In the genomic region with DNA sequence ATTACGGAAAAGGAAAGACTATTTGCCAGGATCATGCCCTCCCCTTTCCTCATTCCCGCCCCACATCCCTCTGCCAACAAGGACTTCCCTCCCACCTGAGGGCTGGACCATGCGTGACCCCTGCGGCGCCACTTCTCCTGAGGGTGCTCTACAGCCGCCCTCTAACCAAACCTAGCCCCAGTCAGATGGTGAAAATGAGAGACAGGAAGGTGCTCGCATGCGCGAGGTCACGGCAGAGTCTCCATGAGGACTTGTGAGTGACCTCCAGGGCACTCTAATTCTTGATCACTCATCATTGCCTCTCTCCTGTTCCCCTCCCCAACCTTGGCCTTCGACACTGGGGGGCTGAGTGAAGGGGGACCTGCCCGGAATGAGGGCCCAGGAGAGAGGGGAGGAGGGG, we compare ENCODE assay signal across 2 cellular contexts.
TF ChIP-seq lines count a peak whose summit lies in the region.

No MANE protein-coding gene starts in this region.

TF ChIP-seq in HCT116, 20 proteins besides CTCF, POLR2A, EP300 and RAD21:
- TF ChIP-seq CBX3 (IDR thresholded peaks at IDR 0.05; ENCODE audit: low read depth) (no peak), EZH2phosphoT487 (IDR thresholded peaks at IDR 0.05; ENCODE audit: borderline replicate concordance) (no peak), SP1 (IDR thresholded peaks at IDR 0.05; ENCODE audit: low read depth) (no peak), JUND (IDR thresholded peaks at IDR 0.05) (no peak), ELF1 (IDR thresholded peaks at IDR 0.05; ENCODE audit: borderline replicate concordance, low read depth) (no peak), ZFX (IDR thresholded peaks at IDR 0.05) (no peak), TCF7L2 (IDR thresholded peaks at IDR 0.05; ENCODE audit: borderline replicate concordance, extremely low read depth, insufficient read depth, insufficient read length) (no peak), SIN3A (IDR thresholded peaks at IDR 0.05; ENCODE audit: low read depth) (no peak), POLR2AphosphoS5 (IDR thresholded peaks at IDR 0.05; ENCODE audit: low read depth, low read length) (no peak), EZH2 (IDR thresholded peaks at IDR 0.05) (no peak), CEBPB (IDR thresholded peaks at IDR 0.05; ENCODE audit: low read depth) (no peak), SRF (IDR thresholded peaks at IDR 0.05; ENCODE audit: low read depth) (no peak), FOSL1 (IDR thresholded peaks at IDR 0.05; ENCODE audit: low read depth) (no peak), YY1 (IDR thresholded peaks at IDR 0.05; ENCODE audit: extremely low read depth, insufficient replicate concordance, low read depth, low read length) (no peak)
- TF ChIP-seq, protein P1, sequence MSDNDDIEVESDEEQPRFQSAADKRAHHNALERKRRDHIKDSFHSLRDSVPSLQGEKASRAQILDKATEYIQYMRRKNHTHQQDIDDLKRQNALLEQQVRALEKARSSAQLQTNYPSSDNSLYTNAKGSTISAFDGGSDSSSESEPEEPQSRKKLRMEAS (IDR thresholded peaks at IDR 0.05) = no peak
- TF ChIP-seq, protein P2, sequence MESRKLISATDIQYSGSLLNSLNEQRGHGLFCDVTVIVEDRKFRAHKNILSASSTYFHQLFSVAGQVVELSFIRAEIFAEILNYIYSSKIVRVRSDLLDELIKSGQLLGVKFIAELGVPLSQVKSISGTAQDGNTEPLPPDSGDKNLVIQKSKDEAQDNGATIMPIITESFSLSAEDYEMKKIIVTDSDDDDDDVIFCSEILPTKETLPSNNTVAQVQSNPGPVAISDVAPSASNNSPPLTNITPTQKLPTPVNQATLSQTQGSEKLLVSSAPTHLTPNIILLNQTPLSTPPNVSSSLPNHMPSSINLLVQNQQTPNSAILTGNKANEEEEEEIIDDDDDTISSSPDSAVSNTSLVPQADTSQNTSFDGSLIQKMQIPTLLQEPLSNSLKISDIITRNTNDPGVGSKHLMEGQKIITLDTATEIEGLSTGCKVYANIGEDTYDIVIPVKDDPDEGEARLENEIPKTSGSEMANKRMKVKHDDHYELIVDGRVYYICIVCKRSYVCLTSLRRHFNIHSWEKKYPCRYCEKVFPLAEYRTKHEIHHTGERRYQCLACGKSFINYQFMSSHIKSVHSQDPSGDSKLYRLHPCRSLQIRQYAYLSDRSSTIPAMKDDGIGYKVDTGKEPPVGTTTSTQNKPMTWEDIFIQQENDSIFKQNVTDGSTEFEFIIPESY (IDR thresholded peaks at IDR 0.05; ENCODE audit: extremely low read depth, insufficient replicate concordance, low read length) = no peak
- TF ChIP-seq, protein P3, sequence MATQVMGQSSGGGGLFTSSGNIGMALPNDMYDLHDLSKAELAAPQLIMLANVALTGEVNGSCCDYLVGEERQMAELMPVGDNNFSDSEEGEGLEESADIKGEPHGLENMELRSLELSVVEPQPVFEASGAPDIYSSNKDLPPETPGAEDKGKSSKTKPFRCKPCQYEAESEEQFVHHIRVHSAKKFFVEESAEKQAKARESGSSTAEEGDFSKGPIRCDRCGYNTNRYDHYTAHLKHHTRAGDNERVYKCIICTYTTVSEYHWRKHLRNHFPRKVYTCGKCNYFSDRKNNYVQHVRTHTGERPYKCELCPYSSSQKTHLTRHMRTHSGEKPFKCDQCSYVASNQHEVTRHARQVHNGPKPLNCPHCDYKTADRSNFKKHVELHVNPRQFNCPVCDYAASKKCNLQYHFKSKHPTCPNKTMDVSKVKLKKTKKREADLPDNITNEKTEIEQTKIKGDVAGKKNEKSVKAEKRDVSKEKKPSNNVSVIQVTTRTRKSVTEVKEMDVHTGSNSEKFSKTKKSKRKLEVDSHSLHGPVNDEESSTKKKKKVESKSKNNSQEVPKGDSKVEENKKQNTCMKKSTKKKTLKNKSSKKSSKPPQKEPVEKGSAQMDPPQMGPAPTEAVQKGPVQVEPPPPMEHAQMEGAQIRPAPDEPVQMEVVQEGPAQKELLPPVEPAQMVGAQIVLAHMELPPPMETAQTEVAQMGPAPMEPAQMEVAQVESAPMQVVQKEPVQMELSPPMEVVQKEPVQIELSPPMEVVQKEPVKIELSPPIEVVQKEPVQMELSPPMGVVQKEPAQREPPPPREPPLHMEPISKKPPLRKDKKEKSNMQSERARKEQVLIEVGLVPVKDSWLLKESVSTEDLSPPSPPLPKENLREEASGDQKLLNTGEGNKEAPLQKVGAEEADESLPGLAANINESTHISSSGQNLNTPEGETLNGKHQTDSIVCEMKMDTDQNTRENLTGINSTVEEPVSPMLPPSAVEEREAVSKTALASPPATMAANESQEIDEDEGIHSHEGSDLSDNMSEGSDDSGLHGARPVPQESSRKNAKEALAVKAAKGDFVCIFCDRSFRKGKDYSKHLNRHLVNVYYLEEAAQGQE (IDR thresholded peaks at IDR 0.05; ENCODE audit: low read depth) = no peak
- TF ChIP-seq, protein P4, sequence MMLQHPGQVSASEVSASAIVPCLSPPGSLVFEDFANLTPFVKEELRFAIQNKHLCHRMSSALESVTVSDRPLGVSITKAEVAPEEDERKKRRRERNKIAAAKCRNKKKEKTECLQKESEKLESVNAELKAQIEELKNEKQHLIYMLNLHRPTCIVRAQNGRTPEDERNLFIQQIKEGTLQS (IDR thresholded peaks at IDR 0.05) = no peak
TF ChIP-seq in HCT116: peak in this region for 0.

TF ChIP-seq in endothelial cell of umbilical vein, 7 proteins besides CTCF, POLR2A, EP300 and RAD21:
- no peak for TF ChIP-seq GATA2 (IDR thresholded peaks at IDR 0.05; ENCODE audit: insufficient read depth, insufficient read length, low read depth, low read length)
- no peak for TF ChIP-seq FOS (IDR thresholded peaks at IDR 0.05; ENCODE audit: borderline replicate concordance, insufficient read depth, low read length)
- TF ChIP-seq EZH2 (IDR thresholded peaks at IDR 0.05; ENCODE audit: borderline replicate concordance, low read depth, low read length, severe bottlenecking) = no peak
- no peak for TF ChIP-seq MYC (IDR thresholded peaks at IDR 0.05; ENCODE audit: low read depth, low read length)
- no peak for TF ChIP-seq POLR2AphosphoS5 (IDR thresholded peaks at IDR 0.05; ENCODE audit: insufficient read depth, low read depth, low read length)
- no peak for TF ChIP-seq JUN (IDR thresholded peaks at IDR 0.05; ENCODE audit: borderline replicate concordance, insufficient read depth, insufficient read length, low read depth)
- TF ChIP-seq, protein P1 (IDR thresholded peaks at IDR 0.05; ENCODE audit: insufficient read depth, insufficient read length) = no peak
